In genomic region chr16:20760346-20760745, GRCh38 we compare ENCODE assay signal across 2 cellular contexts.
TF ChIP-seq lines count a peak whose summit lies in the region.

No MANE protein-coding gene starts in this region.

TF ChIP-seq in GM23338, 12 proteins besides CTCF, POLR2A, EP300 and RAD21:
- TF ChIP-seq REST (IDR thresholded peaks at IDR 0.05; ENCODE audit: unreplicated experiment) (no peak), CREB1 (CRISPR knock-in tag; IDR thresholded peaks at IDR 0.05; ENCODE audit: low read depth) (no peak)

TF ChIP-seq in K562, 482 proteins besides CTCF, POLR2A, EP300 and RAD21 (continues in another document):
- TF ChIP-seq ZFPM2 (CRISPR knock-in tag; IDR thresholded peaks at IDR 0.05) (no peak), ZNF830 (CRISPR knock-in tag; IDR thresholded peaks at IDR 0.05) (no peak), PHB2 (IDR thresholded peaks at IDR 0.05; ENCODE audit: low read depth) (no peak), ZNF639 (CRISPR knock-in tag; conservative IDR thresholded peaks at IDR 0.05 in 1 of 2, IDR thresholded peaks at IDR 0.05 in 1 of 2) (no peak), TCFL5 (CRISPR knock-in tag; conservative IDR thresholded peaks at IDR 0.05) (peak; percentile 61; the same call in 1 of the 2 replicates), THRAP3 (IDR thresholded peaks at IDR 0.05; ENCODE audit: borderline replicate concordance) (no peak), ZNF511 (CRISPR knock-in tag; IDR thresholded peaks at IDR 0.05) (no peak), FOXJ3 (CRISPR knock-in tag; IDR thresholded peaks at IDR 0.05) (no peak), SMARCA4 (IDR thresholded peaks at IDR 0.05) (no peak; the same call in 1 of the 2 replicates), ZFP30 (CRISPR knock-in tag; IDR thresholded peaks at IDR 0.05; ENCODE audit: borderline replicate concordance) (no peak), TEAD2 (tag; IDR thresholded peaks at IDR 0.05) (no peak), TAL1 (IDR thresholded peaks at IDR 0.05) (peak; percentile 58), EHMT2 (IDR thresholded peaks at IDR 0.05) (0 out of 2 replicates have a peak, but pooled peaks have one; percentile 9), EWSR1 (IDR thresholded peaks at IDR 0.05; ENCODE audit: borderline replicate concordance, low read depth, partially characterized antibody) (no peak), WHSC1 (IDR thresholded peaks at IDR 0.05; ENCODE audit: low read length) (no peak), NCOA6 (IDR thresholded peaks at IDR 0.05) (no peak), FOXM1 (IDR thresholded peaks at IDR 0.05; ENCODE audit: low read depth) (no peak), FOXM1 (CRISPR knock-in tag; IDR thresholded peaks at IDR 0.05; ENCODE audit: low read depth) (no peak), CREB3L1 (IDR thresholded peaks at IDR 0.05; ENCODE audit: borderline replicate concordance, low read depth) (no peak), MCM2 (IDR thresholded peaks at IDR 0.05; ENCODE audit: low read depth) (no peak), E2F3 (CRISPR knock-in tag; IDR thresholded peaks at IDR 0.05) (no peak), SMARCC2 (IDR thresholded peaks at IDR 0.05; ENCODE audit: low read depth) (no peak; the same call in 1 of the 2 replicates), NONO (IDR thresholded peaks at IDR 0.05; ENCODE audit: low read depth in 2 of 2, low read length in 1 of 2) (no peak), ELF2 (CRISPR knock-in tag; IDR thresholded peaks at IDR 0.05) (no peak), NFE2 (IDR thresholded peaks at IDR 0.05; ENCODE audit: low read depth) (no peak), GTF2F1 (IDR thresholded peaks at IDR 0.05; ENCODE audit: low read depth, low read length) (no peak), HMGN3 (IDR thresholded peaks at IDR 0.05; ENCODE audit: borderline replicate concordance, extremely low read depth, insufficient read length, low read depth, low read length) (no peak), BRF1 (IDR thresholded peaks at IDR 0.05; ENCODE audit: borderline replicate concordance, extremely low read depth, insufficient read length) (no peak), BCOR (IDR thresholded peaks at IDR 0.05) (no peak), ETV1 (tag; conservative IDR thresholded peaks at IDR 0.05; ENCODE audit: low read depth) (peak; percentile 55)
- TF ChIP-seq, protein P1, sequence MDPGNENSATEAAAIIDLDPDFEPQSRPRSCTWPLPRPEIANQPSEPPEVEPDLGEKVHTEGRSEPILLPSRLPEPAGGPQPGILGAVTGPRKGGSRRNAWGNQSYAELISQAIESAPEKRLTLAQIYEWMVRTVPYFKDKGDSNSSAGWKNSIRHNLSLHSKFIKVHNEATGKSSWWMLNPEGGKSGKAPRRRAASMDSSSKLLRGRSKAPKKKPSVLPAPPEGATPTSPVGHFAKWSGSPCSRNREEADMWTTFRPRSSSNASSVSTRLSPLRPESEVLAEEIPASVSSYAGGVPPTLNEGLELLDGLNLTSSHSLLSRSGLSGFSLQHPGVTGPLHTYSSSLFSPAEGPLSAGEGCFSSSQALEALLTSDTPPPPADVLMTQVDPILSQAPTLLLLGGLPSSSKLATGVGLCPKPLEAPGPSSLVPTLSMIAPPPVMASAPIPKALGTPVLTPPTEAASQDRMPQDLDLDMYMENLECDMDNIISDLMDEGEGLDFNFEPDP (CRISPR knock-in tag; IDR thresholded peaks at IDR 0.05), result no peak
- TF ChIP-seq, protein P2, sequence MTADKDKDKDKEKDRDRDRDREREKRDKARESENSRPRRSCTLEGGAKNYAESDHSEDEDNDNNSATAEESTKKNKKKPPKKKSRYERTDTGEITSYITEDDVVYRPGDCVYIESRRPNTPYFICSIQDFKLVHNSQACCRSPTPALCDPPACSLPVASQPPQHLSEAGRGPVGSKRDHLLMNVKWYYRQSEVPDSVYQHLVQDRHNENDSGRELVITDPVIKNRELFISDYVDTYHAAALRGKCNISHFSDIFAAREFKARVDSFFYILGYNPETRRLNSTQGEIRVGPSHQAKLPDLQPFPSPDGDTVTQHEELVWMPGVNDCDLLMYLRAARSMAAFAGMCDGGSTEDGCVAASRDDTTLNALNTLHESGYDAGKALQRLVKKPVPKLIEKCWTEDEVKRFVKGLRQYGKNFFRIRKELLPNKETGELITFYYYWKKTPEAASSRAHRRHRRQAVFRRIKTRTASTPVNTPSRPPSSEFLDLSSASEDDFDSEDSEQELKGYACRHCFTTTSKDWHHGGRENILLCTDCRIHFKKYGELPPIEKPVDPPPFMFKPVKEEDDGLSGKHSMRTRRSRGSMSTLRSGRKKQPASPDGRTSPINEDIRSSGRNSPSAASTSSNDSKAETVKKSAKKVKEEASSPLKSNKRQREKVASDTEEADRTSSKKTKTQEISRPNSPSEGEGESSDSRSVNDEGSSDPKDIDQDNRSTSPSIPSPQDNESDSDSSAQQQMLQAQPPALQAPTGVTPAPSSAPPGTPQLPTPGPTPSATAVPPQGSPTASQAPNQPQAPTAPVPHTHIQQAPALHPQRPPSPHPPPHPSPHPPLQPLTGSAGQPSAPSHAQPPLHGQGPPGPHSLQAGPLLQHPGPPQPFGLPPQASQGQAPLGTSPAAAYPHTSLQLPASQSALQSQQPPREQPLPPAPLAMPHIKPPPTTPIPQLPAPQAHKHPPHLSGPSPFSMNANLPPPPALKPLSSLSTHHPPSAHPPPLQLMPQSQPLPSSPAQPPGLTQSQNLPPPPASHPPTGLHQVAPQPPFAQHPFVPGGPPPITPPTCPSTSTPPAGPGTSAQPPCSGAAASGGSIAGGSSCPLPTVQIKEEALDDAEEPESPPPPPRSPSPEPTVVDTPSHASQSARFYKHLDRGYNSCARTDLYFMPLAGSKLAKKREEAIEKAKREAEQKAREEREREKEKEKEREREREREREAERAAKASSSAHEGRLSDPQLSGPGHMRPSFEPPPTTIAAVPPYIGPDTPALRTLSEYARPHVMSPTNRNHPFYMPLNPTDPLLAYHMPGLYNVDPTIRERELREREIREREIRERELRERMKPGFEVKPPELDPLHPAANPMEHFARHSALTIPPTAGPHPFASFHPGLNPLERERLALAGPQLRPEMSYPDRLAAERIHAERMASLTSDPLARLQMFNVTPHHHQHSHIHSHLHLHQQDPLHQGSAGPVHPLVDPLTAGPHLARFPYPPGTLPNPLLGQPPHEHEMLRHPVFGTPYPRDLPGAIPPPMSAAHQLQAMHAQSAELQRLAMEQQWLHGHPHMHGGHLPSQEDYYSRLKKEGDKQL (CRISPR knock-in tag; IDR thresholded peaks at IDR 0.05; ENCODE audit: borderline replicate concordance), result no peak
- TF ChIP-seq, protein P3, sequence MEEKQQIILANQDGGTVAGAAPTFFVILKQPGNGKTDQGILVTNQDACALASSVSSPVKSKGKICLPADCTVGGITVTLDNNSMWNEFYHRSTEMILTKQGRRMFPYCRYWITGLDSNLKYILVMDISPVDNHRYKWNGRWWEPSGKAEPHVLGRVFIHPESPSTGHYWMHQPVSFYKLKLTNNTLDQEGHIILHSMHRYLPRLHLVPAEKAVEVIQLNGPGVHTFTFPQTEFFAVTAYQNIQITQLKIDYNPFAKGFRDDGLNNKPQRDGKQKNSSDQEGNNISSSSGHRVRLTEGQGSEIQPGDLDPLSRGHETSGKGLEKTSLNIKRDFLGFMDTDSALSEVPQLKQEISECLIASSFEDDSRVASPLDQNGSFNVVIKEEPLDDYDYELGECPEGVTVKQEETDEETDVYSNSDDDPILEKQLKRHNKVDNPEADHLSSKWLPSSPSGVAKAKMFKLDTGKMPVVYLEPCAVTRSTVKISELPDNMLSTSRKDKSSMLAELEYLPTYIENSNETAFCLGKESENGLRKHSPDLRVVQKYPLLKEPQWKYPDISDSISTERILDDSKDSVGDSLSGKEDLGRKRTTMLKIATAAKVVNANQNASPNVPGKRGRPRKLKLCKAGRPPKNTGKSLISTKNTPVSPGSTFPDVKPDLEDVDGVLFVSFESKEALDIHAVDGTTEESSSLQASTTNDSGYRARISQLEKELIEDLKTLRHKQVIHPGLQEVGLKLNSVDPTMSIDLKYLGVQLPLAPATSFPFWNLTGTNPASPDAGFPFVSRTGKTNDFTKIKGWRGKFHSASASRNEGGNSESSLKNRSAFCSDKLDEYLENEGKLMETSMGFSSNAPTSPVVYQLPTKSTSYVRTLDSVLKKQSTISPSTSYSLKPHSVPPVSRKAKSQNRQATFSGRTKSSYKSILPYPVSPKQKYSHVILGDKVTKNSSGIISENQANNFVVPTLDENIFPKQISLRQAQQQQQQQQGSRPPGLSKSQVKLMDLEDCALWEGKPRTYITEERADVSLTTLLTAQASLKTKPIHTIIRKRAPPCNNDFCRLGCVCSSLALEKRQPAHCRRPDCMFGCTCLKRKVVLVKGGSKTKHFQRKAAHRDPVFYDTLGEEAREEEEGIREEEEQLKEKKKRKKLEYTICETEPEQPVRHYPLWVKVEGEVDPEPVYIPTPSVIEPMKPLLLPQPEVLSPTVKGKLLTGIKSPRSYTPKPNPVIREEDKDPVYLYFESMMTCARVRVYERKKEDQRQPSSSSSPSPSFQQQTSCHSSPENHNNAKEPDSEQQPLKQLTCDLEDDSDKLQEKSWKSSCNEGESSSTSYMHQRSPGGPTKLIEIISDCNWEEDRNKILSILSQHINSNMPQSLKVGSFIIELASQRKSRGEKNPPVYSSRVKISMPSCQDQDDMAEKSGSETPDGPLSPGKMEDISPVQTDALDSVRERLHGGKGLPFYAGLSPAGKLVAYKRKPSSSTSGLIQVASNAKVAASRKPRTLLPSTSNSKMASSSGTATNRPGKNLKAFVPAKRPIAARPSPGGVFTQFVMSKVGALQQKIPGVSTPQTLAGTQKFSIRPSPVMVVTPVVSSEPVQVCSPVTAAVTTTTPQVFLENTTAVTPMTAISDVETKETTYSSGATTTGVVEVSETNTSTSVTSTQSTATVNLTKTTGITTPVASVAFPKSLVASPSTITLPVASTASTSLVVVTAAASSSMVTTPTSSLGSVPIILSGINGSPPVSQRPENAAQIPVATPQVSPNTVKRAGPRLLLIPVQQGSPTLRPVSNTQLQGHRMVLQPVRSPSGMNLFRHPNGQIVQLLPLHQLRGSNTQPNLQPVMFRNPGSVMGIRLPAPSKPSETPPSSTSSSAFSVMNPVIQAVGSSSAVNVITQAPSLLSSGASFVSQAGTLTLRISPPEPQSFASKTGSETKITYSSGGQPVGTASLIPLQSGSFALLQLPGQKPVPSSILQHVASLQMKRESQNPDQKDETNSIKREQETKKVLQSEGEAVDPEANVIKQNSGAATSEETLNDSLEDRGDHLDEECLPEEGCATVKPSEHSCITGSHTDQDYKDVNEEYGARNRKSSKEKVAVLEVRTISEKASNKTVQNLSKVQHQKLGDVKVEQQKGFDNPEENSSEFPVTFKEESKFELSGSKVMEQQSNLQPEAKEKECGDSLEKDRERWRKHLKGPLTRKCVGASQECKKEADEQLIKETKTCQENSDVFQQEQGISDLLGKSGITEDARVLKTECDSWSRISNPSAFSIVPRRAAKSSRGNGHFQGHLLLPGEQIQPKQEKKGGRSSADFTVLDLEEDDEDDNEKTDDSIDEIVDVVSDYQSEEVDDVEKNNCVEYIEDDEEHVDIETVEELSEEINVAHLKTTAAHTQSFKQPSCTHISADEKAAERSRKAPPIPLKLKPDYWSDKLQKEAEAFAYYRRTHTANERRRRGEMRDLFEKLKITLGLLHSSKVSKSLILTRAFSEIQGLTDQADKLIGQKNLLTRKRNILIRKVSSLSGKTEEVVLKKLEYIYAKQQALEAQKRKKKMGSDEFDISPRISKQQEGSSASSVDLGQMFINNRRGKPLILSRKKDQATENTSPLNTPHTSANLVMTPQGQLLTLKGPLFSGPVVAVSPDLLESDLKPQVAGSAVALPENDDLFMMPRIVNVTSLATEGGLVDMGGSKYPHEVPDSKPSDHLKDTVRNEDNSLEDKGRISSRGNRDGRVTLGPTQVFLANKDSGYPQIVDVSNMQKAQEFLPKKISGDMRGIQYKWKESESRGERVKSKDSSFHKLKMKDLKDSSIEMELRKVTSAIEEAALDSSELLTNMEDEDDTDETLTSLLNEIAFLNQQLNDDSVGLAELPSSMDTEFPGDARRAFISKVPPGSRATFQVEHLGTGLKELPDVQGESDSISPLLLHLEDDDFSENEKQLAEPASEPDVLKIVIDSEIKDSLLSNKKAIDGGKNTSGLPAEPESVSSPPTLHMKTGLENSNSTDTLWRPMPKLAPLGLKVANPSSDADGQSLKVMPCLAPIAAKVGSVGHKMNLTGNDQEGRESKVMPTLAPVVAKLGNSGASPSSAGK (IDR thresholded peaks at IDR 0.05), result peak; percentile 69
- TF ChIP-seq, protein P4, sequence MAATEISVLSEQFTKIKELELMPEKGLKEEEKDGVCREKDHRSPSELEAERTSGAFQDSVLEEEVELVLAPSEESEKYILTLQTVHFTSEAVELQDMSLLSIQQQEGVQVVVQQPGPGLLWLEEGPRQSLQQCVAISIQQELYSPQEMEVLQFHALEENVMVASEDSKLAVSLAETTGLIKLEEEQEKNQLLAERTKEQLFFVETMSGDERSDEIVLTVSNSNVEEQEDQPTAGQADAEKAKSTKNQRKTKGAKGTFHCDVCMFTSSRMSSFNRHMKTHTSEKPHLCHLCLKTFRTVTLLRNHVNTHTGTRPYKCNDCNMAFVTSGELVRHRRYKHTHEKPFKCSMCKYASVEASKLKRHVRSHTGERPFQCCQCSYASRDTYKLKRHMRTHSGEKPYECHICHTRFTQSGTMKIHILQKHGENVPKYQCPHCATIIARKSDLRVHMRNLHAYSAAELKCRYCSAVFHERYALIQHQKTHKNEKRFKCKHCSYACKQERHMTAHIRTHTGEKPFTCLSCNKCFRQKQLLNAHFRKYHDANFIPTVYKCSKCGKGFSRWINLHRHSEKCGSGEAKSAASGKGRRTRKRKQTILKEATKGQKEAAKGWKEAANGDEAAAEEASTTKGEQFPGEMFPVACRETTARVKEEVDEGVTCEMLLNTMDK (IDR thresholded peaks at IDR 0.05; ENCODE audit: borderline replicate concordance, insufficient read depth, low read depth, low read length, poor library complexity, severe bottlenecking), result no peak
